Comparison of ENCODE assay signal across 29 cellular contexts in the genomic region with DNA sequence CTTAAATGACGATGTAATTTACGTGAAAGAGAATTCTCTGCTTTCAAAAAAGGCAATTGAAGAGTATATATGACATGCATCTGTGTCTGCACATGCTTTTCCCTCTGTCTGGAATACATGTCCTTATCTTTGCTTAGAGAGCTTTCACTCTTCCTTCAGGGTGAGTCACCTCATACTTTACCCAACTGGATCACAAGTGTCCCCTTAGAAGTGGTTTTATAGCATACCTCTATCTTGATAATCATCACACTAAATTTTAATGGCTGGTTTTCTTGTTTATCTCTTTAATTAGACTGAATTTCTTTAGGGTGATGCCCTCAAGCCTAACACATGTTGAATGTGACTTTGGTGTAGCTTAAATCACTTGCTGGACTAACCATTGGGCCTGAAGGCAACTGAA.
"Had no signal": no experiment of that assay in that cellular context is flagged by ENCODE, and none has a peak within 500 bp of the region (broad histone marks: within the 10 kb centered on the region; RNA-seq: fewer than 3 reads in every experiment).

No MANE protein-coding gene starts in this region.

- DNase-seq: cortex of kidney; effector memory CD8-positive, alpha-beta T cell; erythroblast; esophagus squamous epithelium; foreskin melanocyte; glutamatergic neuron; heart right ventricle; hippocampal formation; kidney glomerular epithelial cell; left colon; left ventricle myocardium superior; natural killer cell; occipital lobe; ovary; posterior cingulate gyrus; psoas muscle; right cardiac atrium; sigmoid colon; stimulated activated CD4-positive, alpha-beta T cell treated with anti-CD3 and anti-CD28 coated beads, Interleukin-15, amount 100 ng/mL, for 24 hours; stimulated activated CD4-positive, alpha-beta T cell treated with anti-CD3 and anti-CD28 coated beads, Interleukin-2, amount 100 ng/mL, for 48 hours; stimulated activated naive B cell treated with anti-CD40 and anti-IgM and Interleukin-4, amounts not matched to agents 10 μg/mL and 1 μg/mL and 100 μg/mL, for 72 hours; thyroid gland; trophoblast cell had no signal

- H3K4me3 Mint-ChIP-seq: effector memory CD8-positive, alpha-beta T cell; memory B cell; natural killer cell; stimulated activated naive B cell treated with anti-CD40 and anti-IgM and Interleukin-4, amounts not matched to agents 10 μg/mL and 1 μg/mL and 100 μg/mL, for 72 hours; stimulated activated naive CD8-positive, alpha-beta T cell treated with anti-CD3 and anti-CD28 coated beads, Interleukin-15, Interleukin-2, amounts not matched to agents 100 ng/mL and 50 ng/mL, for 24 hours had no signal

- H3K4me1 Mint-ChIP-seq: memory B cell; natural killer cell; stimulated activated naive B cell treated with anti-CD40 and anti-IgM and Interleukin-4, amounts not matched to agents 10 μg/mL and 1 μg/mL and 100 μg/mL, for 72 hours had no signal

- H3K27ac Mint-ChIP-seq: effector memory CD8-positive, alpha-beta T cell; memory B cell; natural killer cell; stimulated activated naive B cell treated with anti-CD40 and anti-IgM and Interleukin-4, amounts not matched to agents 10 μg/mL and 1 μg/mL and 100 μg/mL, for 72 hours; stimulated activated naive CD8-positive, alpha-beta T cell treated with anti-CD3 and anti-CD28 coated beads, Interleukin-15, Interleukin-2, amounts not matched to agents 100 ng/mL and 50 ng/mL, for 24 hours had no signal

- H3K36me3 Mint-ChIP-seq: memory B cell, natural killer cell had no signal

- ATAC-seq: effector memory CD8-positive, alpha-beta T cell; heart right ventricle; left colon; left ventricle myocardium superior; natural killer cell; psoas muscle; right cardiac atrium; stimulated activated naive B cell treated with anti-CD40 and anti-IgM and Interleukin-4, amounts not matched to agents 10 μg/mL and 1 μg/mL and 100 μg/mL, for 72 hours had no signal

- H3K27ac ChIP-seq: esophagus squamous epithelium, heart right ventricle, ovary, psoas muscle, sigmoid colon, skin epidermis, suprapubic skin, thyroid gland, vagina had no signal

- H3K4me3 ChIP-seq: esophagus squamous epithelium, heart right ventricle, lung, ovary, psoas muscle, sigmoid colon, skin epidermis, suprapubic skin, thyroid gland, vagina had no signal
